ENCODE assay signal across 8 cellular contexts in genomic region chr2:177149155-177149503, GRCh38.
DNase-seq lines count a peak whose midpoint lies in the region; ATAC-seq, FAIRE-seq and TF ChIP-seq lines count a peak whose summit lies in the region.

No MANE protein-coding gene starts in this region.

- WGBS in A549 (ENCODE audit: missing lambda C conversion rate): 0% methylated on average over 1 of the region's 1 CpG

- H3K79me2 ChIP-seq in HCT116 (ENCODE audit: insufficient read depth, low read length): no peaks in the 10 kb centered on the region

- TF ChIP-seq RAD21 in A549 (conservative IDR thresholded peaks at IDR 0.05 in 1 of 2, IDR thresholded peaks at IDR 0.05 in 1 of 2): no peak
- TF ChIP-seq RAD21 in HCT116 (IDR thresholded peaks at IDR 0.05; ENCODE audit: low read depth): no peak

- H3K4me1 ChIP-seq in A549 (peaks cover 9% of the 10 kb centered on the region; the same call in 1 of the 3 replicates), HCT116 (ENCODE audit: control insufficient read depth in 1 of 2, insufficient read depth in 2 of 2, low read length in 2 of 2) (peaks cover 0 to 8% of the 10 kb centered on the region in 2 experiments; a peak in 2 of 4 replicates), adipocyte (ENCODE audit: control insufficient read depth, insufficient read depth, low read length) (peaks cover 12% of the 10 kb centered on the region), muscle layer of duodenum (ENCODE audit: control insufficient read depth in 1 of 2, insufficient read depth in 2 of 2, low read length in 2 of 2) (peaks cover 0 to 7% of the 10 kb centered on the region in 2 donors)

- DNase-seq in A549 (ENCODE audit: low read depth in 1 of 2, low spot score in 1 of 2): no peak
- DNase-seq in HCT116 (ENCODE audit: low read depth, low spot score): no peak
- DNase-seq in adipocyte (ENCODE audit: low read depth): no peak
- DNase-seq in MG63: no peak
- DNase-seq in COLO829 (ENCODE audit: low spot score): no peak

- H3K27me3 ChIP-seq in HCT116 (ENCODE audit: insufficient read depth, low read length) (no peaks in the 10 kb centered on the region), adipocyte (replicated peaks; ENCODE audit: control insufficient read depth, insufficient read depth, low read length) (no peaks in the 10 kb centered on the region), muscle layer of duodenum (ENCODE audit: low read depth, low read length) (peaks cover 5% of the 10 kb centered on the region), MG63 (peaks cover 33% of the 10 kb centered on the region)

- peak overlapping the region; percentile 76 for H2AFZ ChIP-seq in HCT116 (ENCODE audit: low read depth, low read length, poor library complexity, severe bottlenecking)

- RAD21 ChIA-PET in HCT116 (lab: Charles Lee; ENCODE audit: low non-redundant PET in 1 of 2, low total read pairs in 2 of 2, uncharacterized antibody in 2 of 2, unreplicated experiment in 2 of 2): interaction anchor here (0.7 to 0.9 kb wide), 3 partner anchors 495 to 1022 kb away, joined by 3 to 5 read pairs (median 3); no protein-coding TSS in a partner anchor

- intact Hi-C loops in HCT116 (cut with micrococcal nuclease): loop anchor here (5.0 to 10.0 kb wide), 6 partner anchors 122 to 694 kb away; no protein-coding TSS in a partner anchor

- no TSS peak for BruUV-seq in HCT116 (replicated peaks; lab: Mats Ljungman, UMichigan)

- POLR2A ChIA-PET in A549 (lab: Yijun Ruan, JAX) (interaction anchor here (0.9 kb wide), 1 partner anchor 614 kb away, joined by 4 read pairs; no protein-coding TSS in a partner anchor), HCT116 (lab: Charles Lee) (interaction anchor here (1.2 to 1.3 kb wide), 2 partner anchors 23 to 1021 kb away, joined by 3 to 4 read pairs; no protein-coding TSS in a partner anchor)

- TF ChIP-seq CTCF in A549 (IDR thresholded peaks at IDR 0.05) (no peak; the same call in 2 of the 3 replicates), HCT116 (IDR thresholded peaks at IDR 0.05 in 2 of 3, conservative IDR thresholded peaks at IDR 0.05 in 1 of 3; ENCODE audit: borderline replicate concordance in 1 of 3, insufficient read depth in 1 of 3, low read depth in 2 of 3, low read length in 2 of 3) (no peak)

- FAIRE-seq in A549 (lab: Jason Lieb, UNC): no peak

- peak overlapping the region; percentile 99 for H3K4me2 ChIP-seq in A549
- H3K4me2 ChIP-seq in HCT116 (ENCODE audit: low read length): peak overlapping the region; percentile 82

- CTCF ChIA-PET in A549 (lab: Yijun Ruan, JAX) (interaction anchor here (0.6 to 5.5 kb wide), 54 partner anchors 8 to 1038 kb away, joined by 3 to 31 read pairs (median 4); partner anchors contain the start of genes HOXD9 and NFE2L2), HCT116 (lab: Charles Lee) (interaction anchor here (0.7 to 4.4 kb wide), 33 partner anchors 8 to 1028 kb away, joined by 3 to 36 read pairs (median 5); no protein-coding TSS in a partner anchor)

- TF ChIP-seq EP300 in A549 (IDR thresholded peaks at IDR 0.05): no peak

- H3K4me3 ChIP-seq in A549 (no peak overlapping the region; the same call in 2 of the 3 replicates), HCT116 (replicated peaks in 1 of 2; ENCODE audit: low read depth in 1 of 2, low read length in 2 of 2) (peak overlapping the region in 1 of 2 experiments; percentile 51; a peak in 2 of 4 replicates), adipocyte (ENCODE audit: low read length) (peak overlapping the region; percentile 78), muscle layer of duodenum (ENCODE audit: low read depth in 1 of 2, low read length in 2 of 2) (peak overlapping the region; percentile 59 to 69), MG63 (no peak overlapping the region)

- TF ChIP-seq POLR2A in A549 (IDR thresholded peaks at IDR 0.05; ENCODE audit: low read length) (no peak), HCT116 (IDR thresholded peaks at IDR 0.05; ENCODE audit: borderline replicate concordance, extremely low read depth, insufficient read depth, insufficient read length) (no peak)

- H3K27ac ChIP-seq in A549 (no peak overlapping the region), HCT116 (ENCODE audit: low read depth, low read length) (no peak overlapping the region), muscle layer of duodenum (ENCODE audit: low read length) (no peak overlapping the region)

- H3K9ac ChIP-seq in HCT116 (ENCODE audit: low read length): no peak overlapping the region
- H3K9ac ChIP-seq in adipocyte (ENCODE audit: low read length): no peak overlapping the region

- no peaks in the 10 kb centered on the region for H3K9me2 ChIP-seq in HCT116 (ENCODE audit: insufficient read depth)

- ATAC-seq in A549: no peak
- no peak for ATAC-seq in HCT116
- ATAC-seq in GM18498 (IDR thresholded peaks at IDR 0.05; ENCODE audit: unreplicated experiment): no peak
- no peak for ATAC-seq in GM21515 (IDR thresholded peaks at IDR 0.05; ENCODE audit: unreplicated experiment)

- H3K9me3 ChIP-seq in A549: no peaks in the 10 kb centered on the region
- no peaks in the 10 kb centered on the region for H3K9me3 ChIP-seq in HCT116 (ENCODE audit: control insufficient read depth in 1 of 2, insufficient read depth in 1 of 2, low read depth in 1 of 2, low read length in 2 of 2)
- H3K9me3 ChIP-seq in adipocyte (ENCODE audit: control insufficient read depth, low read length): no peaks in the 10 kb centered on the region
- H3K9me3 ChIP-seq in muscle layer of duodenum (ENCODE audit: control insufficient read depth in 1 of 2, low read length in 2 of 2): no peaks in the 10 kb centered on the region
- H3K9me3 ChIP-seq in MG63: no peaks in the 10 kb centered on the region

- H4K20me1 ChIP-seq in HCT116 (ENCODE audit: insufficient read depth): no peaks in the 10 kb centered on the region

- no peaks in the 10 kb centered on the region for H3K36me3 ChIP-seq in HCT116 (ENCODE audit: control insufficient read depth in 1 of 2, insufficient read depth in 2 of 2, low read length in 2 of 2)
- no peaks in the 10 kb centered on the region for H3K36me3 ChIP-seq in adipocyte (ENCODE audit: control insufficient read depth, insufficient read depth, low read length, severe bottlenecking)
- H3K36me3 ChIP-seq in muscle layer of duodenum (ENCODE audit: control insufficient read depth in 1 of 2, insufficient read depth in 2 of 2, low read length in 2 of 2): no peaks in the 10 kb centered on the region
- H3K36me3 ChIP-seq in MG63: no peaks in the 10 kb centered on the region

TF ChIP-seq in A549, 52 proteins besides CTCF, POLR2A, EP300 and RAD21:
- no peak for TF ChIP-seq CBX2 (IDR thresholded peaks at IDR 0.05; ENCODE audit: borderline replicate concordance, low read depth)
- TF ChIP-seq HOXB5 (CRISPR knock-in tag; IDR thresholded peaks at IDR 0.05): no peak
- no peak for TF ChIP-seq SMC3 (IDR thresholded peaks at IDR 0.05)

TF ChIP-seq in HCT116, 20 proteins besides CTCF, POLR2A, EP300 and RAD21:
- 0 out of 2 replicates have a peak, but pooled peaks have one; percentile 14 for TF ChIP-seq SRF (IDR thresholded peaks at IDR 0.05; ENCODE audit: low read depth)
- TF ChIP-seq ELF1 (IDR thresholded peaks at IDR 0.05; ENCODE audit: borderline replicate concordance, low read depth): no peak
- TF ChIP-seq, protein P1, sequence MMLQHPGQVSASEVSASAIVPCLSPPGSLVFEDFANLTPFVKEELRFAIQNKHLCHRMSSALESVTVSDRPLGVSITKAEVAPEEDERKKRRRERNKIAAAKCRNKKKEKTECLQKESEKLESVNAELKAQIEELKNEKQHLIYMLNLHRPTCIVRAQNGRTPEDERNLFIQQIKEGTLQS (IDR thresholded peaks at IDR 0.05): no peak
- no peak for TF ChIP-seq SIN3A (IDR thresholded peaks at IDR 0.05; ENCODE audit: low read depth)
- 0 out of 2 replicates have a peak, but pooled peaks have one; percentile 5 for TF ChIP-seq EGR1 (IDR thresholded peaks at IDR 0.05; ENCODE audit: low read depth)

Comparison
In these comparisons a context has a peak if more than half of its experiments do, and no peak if none do; other contexts are left out.
1. H3K4me3 ChIP-seq: peak in adipocyte (single experiment) and muscle layer of duodenum (2 of 2); none in A549 (single experiment) and MG63 (single experiment).